Comparison of ENCODE assay signal across 5 cellular contexts in the genomic region with DNA sequence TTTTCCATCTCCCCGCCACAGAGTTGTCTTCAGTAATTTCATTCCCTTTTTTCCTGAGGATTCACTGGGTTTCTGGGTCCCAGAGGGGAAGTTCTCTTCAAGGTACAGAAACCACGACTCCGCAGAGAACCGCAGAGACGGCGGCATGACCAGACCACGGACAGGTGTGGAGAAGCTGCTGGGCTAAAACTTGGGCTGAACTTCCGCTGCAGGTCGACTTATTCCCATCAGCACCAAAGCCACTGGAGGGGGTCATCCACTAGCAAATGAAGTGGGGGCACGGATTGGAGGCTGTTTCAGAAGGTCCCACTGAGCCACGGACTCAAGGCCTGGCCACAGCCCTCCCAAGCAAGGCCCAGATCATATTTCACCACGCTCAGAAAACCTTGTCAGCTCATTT. TPM values are rescaled to one million over a fixed set of nuclear protein-coding genes. Genes with fewer than 3 reads are reported as not detected.
"Had no signal": no experiment of that assay in that cellular context is flagged by ENCODE, and none has a peak within 500 bp of the region (broad histone marks: within the 10 kb centered on the region; RNA-seq: fewer than 3 reads in every experiment).

No MANE protein-coding gene starts in this region.

RNA-seq across cellular contexts. Expression of a gene that starts 3.0 kb away (rescaled TPM):
- total RNA-seq: GM23338, H1, H9, HT-29, IMR-90 had no signal
- polyA plus RNA-seq: H1, IMR-90 had no signal
